Comparison of ENCODE assay signal across 27 cellular contexts in genomic region chr22:30382340-30382739, GRCh38.
"Had no signal": no experiment of that assay in that cellular context is flagged by ENCODE, and none has a peak within 500 bp of the region (broad histone marks: within the 10 kb centered on the region; RNA-seq: fewer than 3 reads in every experiment).

No MANE protein-coding gene starts in this region.

- H3K4me3 ChIP-seq: adrenal gland, ascending aorta, breast epithelium, cardiac muscle cell, coronary artery, dorsolateral prefrontal cortex had no signal

- H3K27me3 ChIP-seq: adrenal gland, ascending aorta, breast epithelium, cardiac muscle cell, dorsolateral prefrontal cortex had no signal

- ATAC-seq: activated CD8-positive, alpha-beta memory T cell treated with anti-CD3 and anti-CD28 coated beads, Interleukin-2, amount 10 ng/mL, durations not matched to agents 7 days and 5 days; activated CD8-positive, alpha-beta T cell treated with anti-CD3 and anti-CD28 coated beads, Interleukin-2, amount 10 ng/mL, durations not matched to agents 7 days and 5 days; activated naive CD8-positive, alpha-beta T cell treated with anti-CD3 and anti-CD28 coated beads, Interleukin-2, amount 50 U/mL, for 24 hours; esophagus mucosa had no signal

- H3K27ac ChIP-seq: adrenal gland, ascending aorta, breast epithelium, cardiac muscle cell, coronary artery, dorsolateral prefrontal cortex had no signal

- H3K9me3 ChIP-seq: adrenal gland, ascending aorta, breast epithelium had no signal

- H3K36me3 ChIP-seq: breast epithelium, cardiac muscle cell had no signal

- DNase-seq: activated CD4-positive, alpha-beta memory T cell treated with anti-CD3 and anti-CD28 coated beads for 36 hours; activated CD4-positive, alpha-beta T cell treated with anti-CD3 and anti-CD28 coated beads for 36 hours; activated CD4-positive, alpha-beta T cell treated with anti-CD3 and anti-CD28 coated beads, Interleukin-2, amount 10 ng/mL, durations not matched to agents 24 days and 14 days; activated CD4-positive, CD25-positive, alpha-beta regulatory T cell; activated CD4-positive, CD25-positive, alpha-beta regulatory T cell treated with anti-CD3 and anti-CD28 coated beads, Interleukin-2, amount 50 U/mL, for 72 hours; activated CD8-positive, alpha-beta memory T cell treated with anti-CD3 and anti-CD28 coated beads, Interleukin-2, amount 10 ng/mL, durations not matched to agents 7 days and 5 days; activated CD8-positive, alpha-beta memory T cell treated with anti-CD3 and anti-CD28 coated beads, Interleukin-2, amount 50 U/mL, for 4 hours; activated CD8-positive, alpha-beta T cell treated with anti-CD3 and anti-CD28 coated beads, Interleukin-2, amount 10 ng/mL, durations not matched to agents 7 days and 5 days; activated effector memory CD4-positive, alpha-beta T cell treated with anti-CD3 and anti-CD28 coated beads, Interleukin-2, amount 50 U/mL, for 16 hours; activated naive CD4-positive, alpha-beta T cell treated with anti-CD3 and anti-CD28 coated beads for 36 hours; activated naive CD8-positive, alpha-beta T cell treated with anti-CD3 and anti-CD28 coated beads for 36 hours; activated naive CD8-positive, alpha-beta T cell treated with anti-CD3 and anti-CD28 coated beads, Interleukin-2, amount 50 U/mL, for 24 hours; activated T-cell treated with anti-CD3 and anti-CD28 coated beads, Interleukin-2, amount 50 U/mL, for 1 hour; activated T-cell treated with anti-CD3 and anti-CD28 coated beads, Interleukin-2, amount 50 U/mL, for 48 hours; adrenal gland; amygdala; dorsolateral prefrontal cortex; effector memory CD4-positive, alpha-beta T cell; endodermal cell; foreskin fibroblast; head of caudate nucleus; T-helper 2 cell had no signal
